Comparison of ENCODE assay signal across 11 cellular contexts in genomic region chr5:143024227-143024920, GRCh38.
DNase-seq lines count a peak whose midpoint lies in the region; TF ChIP-seq lines count a peak whose summit lies in the region.
"Had no signal": no experiment of that assay in that cellular context is flagged by ENCODE, and none has a peak within 500 bp of the region (broad histone marks: within the 10 kb centered on the region; RNA-seq: fewer than 3 reads in every experiment).

No MANE protein-coding gene starts in this region.

- peak overlapping the region; percentile 50; the same call in 1 of the 2 replicates for H3K4me2 ChIP-seq in BLaER1

- peaks cover 24% of the 10 kb centered on the region for H3K4me1 ChIP-seq in BLaER1
- peaks cover 25 to 35% (median 26%) of the 10 kb centered on the region in 4 donors for H3K4me1 ChIP-seq in esophagus muscularis mucosa

- in situ Hi-C loops in ACHN (cut with HindIII; ENCODE audit: low pct_ligation_motif_present, low pct_unique_long_range_greater_than_20kb, low sequenced_read_pairs): no loop called here

- no peak overlapping the region for H3K9ac ChIP-seq in BLaER1

- H3K4me3 ChIP-seq in BLaER1 (no peak overlapping the region), esophagus muscularis mucosa (no peak overlapping the region)
- H3K4me3 ChIP-seq: esophagus squamous epithelium had no signal

- no peak for TF ChIP-seq POLR2A in esophagus muscularis mucosa (IDR thresholded peaks at IDR 0.05; ENCODE audit: low read depth)

- TF ChIP-seq CTCF in esophagus muscularis mucosa (IDR thresholded peaks at IDR 0.05): no peak

- H3K36me3 ChIP-seq in BLaER1 (peaks cover 7% of the 10 kb centered on the region; the same call in 1 of the 2 replicates), esophagus muscularis mucosa (no peaks in the 10 kb centered on the region)
- H3K36me3 ChIP-seq: esophagus squamous epithelium had no signal

- TF ChIP-seq EP300 in esophagus muscularis mucosa (IDR thresholded peaks at IDR 0.05): no peak

- H3K27me3 ChIP-seq in BLaER1 (no peaks in the 10 kb centered on the region), esophagus muscularis mucosa (no peaks in the 10 kb centered on the region)
- H3K27me3 ChIP-seq: esophagus squamous epithelium had no signal

- H3K9me3 ChIP-seq in BLaER1 (no peaks in the 10 kb centered on the region), esophagus muscularis mucosa (no peaks in the 10 kb centered on the region)
- H3K9me3 ChIP-seq: esophagus squamous epithelium had no signal

- intact Hi-C loops in esophagus muscularis mucosa (cut with DNase I): no loop called here

- DNase-seq in DMS53 treated with DMSO at 0.1 percent for 48 hours (lab: John Stamatoyannopoulos, UW; ENCODE audit: unreplicated experiment) (peak; percentile 32), NCI-H510A treated with DMSO at 0.1 percent for 48 hours (lab: John Stamatoyannopoulos, UW) (peak; percentile 27), esophagus muscularis mucosa (ENCODE audit: extremely low spot score) (no peak), occipital lobe (lab: John Stamatoyannopoulos, UW) (no peak), NOMO-1 treated with DMSO at 0.1 percent for 48 hours (lab: John Stamatoyannopoulos, UW; ENCODE audit: unreplicated experiment) (no peak), putamen (ENCODE audit: low spot score) (no peak), ACHN (no peak)
- DNase-seq: CD4-positive, alpha-beta T cell; esophagus squamous epithelium; PC-3 had no signal

- no peak overlapping the region for H3K27ac ChIP-seq in BLaER1
- peak overlapping the region; percentile 54 to 75 (median 59) for H3K27ac ChIP-seq in esophagus muscularis mucosa (replicated peaks in 1 of 4)

- H4K20me1 ChIP-seq in BLaER1: no peaks in the 10 kb centered on the region

- WGBS in esophagus muscularis mucosa: 84% methylated on average over 5 of the region's 5 CpGs

Comparison
In these comparisons a context has a peak if more than half of its experiments do, and no peak if none do; other contexts are left out.
1. DNase-seq: peak in DMS53 treated with DMSO at 0.1 percent for 48 hours (single experiment) and NCI-H510A treated with DMSO at 0.1 percent for 48 hours (single experiment); none in esophagus muscularis mucosa (single experiment), occipital lobe (single experiment), NOMO-1 treated with DMSO at 0.1 percent for 48 hours (single experiment), putamen (single experiment) and ACHN (single experiment).